Comparison of ENCODE assay signal across 18 cellular contexts in the genomic region with DNA sequence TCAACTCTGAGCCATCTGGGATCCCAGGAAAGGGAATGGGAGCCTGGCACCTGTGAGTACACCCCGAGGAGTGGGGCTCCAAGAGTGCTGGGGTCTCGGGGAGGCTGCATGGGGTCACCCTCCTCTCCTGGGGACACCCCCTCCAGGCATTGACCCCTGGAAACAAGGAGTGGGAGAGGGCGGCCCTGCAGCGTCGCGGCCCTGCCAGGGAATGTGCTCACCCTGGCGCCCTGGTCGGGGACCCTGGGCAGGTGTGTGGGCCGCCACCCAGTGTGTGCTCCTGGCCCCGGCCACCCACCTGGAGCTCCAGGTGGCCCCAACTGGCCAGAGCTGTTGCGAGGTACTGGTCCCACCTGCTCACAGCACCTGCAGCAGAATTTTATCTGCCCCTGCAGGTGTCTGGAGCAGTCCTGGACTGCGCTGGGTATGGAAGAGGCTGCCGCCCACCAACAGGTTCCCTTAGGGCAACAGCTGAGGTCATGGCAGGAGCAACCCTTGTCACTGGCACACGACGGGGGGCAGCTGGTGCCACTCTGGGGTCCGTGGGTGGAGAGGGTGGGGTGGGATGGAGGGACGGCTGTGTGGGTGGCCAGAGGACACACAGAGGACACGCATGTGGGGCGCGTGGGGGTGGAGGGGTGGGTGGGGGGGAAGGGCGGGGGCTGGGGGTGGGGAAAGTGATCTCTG.
DNase-seq lines count a peak whose midpoint lies in the region; ATAC-seq and TF ChIP-seq lines count a peak whose summit lies in the region.
"Had no signal": no experiment of that assay in that cellular context is flagged by ENCODE, and none has a peak within 500 bp of the region (broad histone marks: within the 10 kb centered on the region; RNA-seq: fewer than 3 reads in every experiment).

No MANE protein-coding gene starts in this region.

- no peak overlapping the region for H2AFZ ChIP-seq in OCI-LY3 (ENCODE audit: low read depth, low read length)

- peak overlapping the region; percentile 67; the same call in 1 of the 2 replicates for H3K4me3 ChIP-seq in OCI-LY3 (ENCODE audit: low read length)

- H3K27ac ChIP-seq in OCI-LY3 (ENCODE audit: low read length), result no peak overlapping the region

- peaks cover 63% of the 10 kb centered on the region for H3K27me3 Mint-ChIP-seq in dendritic cell treated with granulocyte-macrophage colony-stimulating factor and Interleukin-4, amounts not matched to agents 40 ng/mL and 50 ng/mL, for 4 days

- peak overlapping the region; percentile 79; the same call in 1 of the 2 replicates for H3K4me2 ChIP-seq in OCI-LY3 (ENCODE audit: low read length)

- no peaks in the 10 kb centered on the region for H4K20me1 ChIP-seq in OCI-LY3 (ENCODE audit: insufficient read depth, low read length)

- peaks cover 26% of the 10 kb centered on the region for H3K36me3 Mint-ChIP-seq in dendritic cell treated with granulocyte-macrophage colony-stimulating factor and Interleukin-4, amounts not matched to agents 40 ng/mL and 50 ng/mL, for 4 days (ENCODE audit: low read depth)
- H3K36me3 Mint-ChIP-seq: CD4-positive, CD25-positive, alpha-beta regulatory T cell had no signal

- peaks cover 14% of the 10 kb centered on the region for H3K4me1 Mint-ChIP-seq in dendritic cell treated with granulocyte-macrophage colony-stimulating factor and Interleukin-4, amounts not matched to agents 40 ng/mL and 50 ng/mL, for 4 days (ENCODE audit: low read depth)

- peaks cover 16% of the 10 kb centered on the region for H3K4me1 ChIP-seq in OCI-LY3 (ENCODE audit: low read length)
- H3K4me1 ChIP-seq: Caco-2 had no signal

- intact Hi-C loops in dendritic cell treated with granulocyte-macrophage colony-stimulating factor and Interleukin-4, amounts not matched to agents 40 ng/mL and 50 ng/mL, for 4 days (cut with micrococcal nuclease), result no loop called here

- H3K4me3 Mint-ChIP-seq in dendritic cell treated with granulocyte-macrophage colony-stimulating factor and Interleukin-4, amounts not matched to agents 40 ng/mL and 50 ng/mL, for 4 days, result no peak overlapping the region
- H3K4me3 Mint-ChIP-seq: CD4-positive, CD25-positive, alpha-beta regulatory T cell; T-helper 1 cell treated with Interleukin-12 subunit alpha and Interleukin-12 subunit beta and Interleukin-4 antibody, amounts not matched to agents 30 μg/mL and 1 μg/mL, for 36 hours had no signal

- peaks cover 5% of the 10 kb centered on the region for H3K27me3 ChIP-seq in OCI-LY3 (ENCODE audit: low read depth, low read length)

- TF ChIP-seq CTCF in OCI-LY3 (IDR thresholded peaks at IDR 0.05; ENCODE audit: low read depth, low read length), result no peak

- ATAC-seq in HG02981 (IDR thresholded peaks at IDR 0.05; ENCODE audit: unreplicated experiment) (no peak), HG03159 (IDR thresholded peaks at IDR 0.05; ENCODE audit: unreplicated experiment) (no peak)
- ATAC-seq: Right ventricle myocardium inferior had no signal

- H3K9me3 ChIP-seq in OCI-LY3 (ENCODE audit: insufficient read depth, low read length), result no peaks in the 10 kb centered on the region
- H3K9me3 ChIP-seq: Caco-2 had no signal

- H3K9me3 Mint-ChIP-seq in dendritic cell treated with granulocyte-macrophage colony-stimulating factor and Interleukin-4, amounts not matched to agents 40 ng/mL and 50 ng/mL, for 4 days, result no peaks in the 10 kb centered on the region
- H3K9me3 Mint-ChIP-seq: T-helper 1 cell treated with Interleukin-12 subunit alpha and Interleukin-12 subunit beta and Interleukin-4 antibody, amounts not matched to agents 30 μg/mL and 1 μg/mL, for 36 hours had no signal

- no peak overlapping the region for H3K9ac ChIP-seq in OCI-LY3 (ENCODE audit: low read length)

- peak overlapping the region; percentile 47 for H3K27ac Mint-ChIP-seq in dendritic cell treated with granulocyte-macrophage colony-stimulating factor and Interleukin-4, amounts not matched to agents 40 ng/mL and 50 ng/mL, for 4 days
- H3K27ac Mint-ChIP-seq: T-helper 1 cell treated with Interleukin-12 subunit alpha and Interleukin-12 subunit beta and Interleukin-4 antibody, amounts not matched to agents 30 μg/mL and 1 μg/mL, for 36 hours had no signal

- H3K36me3 ChIP-seq in OCI-LY3 (replicated peaks; ENCODE audit: low read depth, low read length), result peaks cover 19% of the 10 kb centered on the region

- no peaks in the 10 kb centered on the region for H3K79me2 ChIP-seq in OCI-LY3 (ENCODE audit: low read length)

- DNase-seq in NCI-H2171 treated with DMSO at 0.1 percent for 48 hours (lab: John Stamatoyannopoulos, UW) (peak; percentile 30), NCI-H2171 (lab: John Stamatoyannopoulos, UW) (no peak), T1000 (lab: John Stamatoyannopoulos, UW) (no peak)
- DNase-seq: Caco-2; CD4-positive, CD25-positive, alpha-beta regulatory T cell; GOT3; HCEC 1CT; IMR-90; NCI-H1694; NCI-H2227 treated with DMSO at 0.1 percent for 48 hours; NCI-H510A treated with DMSO at 0.1 percent for 48 hours; NCI-H82 had no signal
